In the genomic region with DNA sequence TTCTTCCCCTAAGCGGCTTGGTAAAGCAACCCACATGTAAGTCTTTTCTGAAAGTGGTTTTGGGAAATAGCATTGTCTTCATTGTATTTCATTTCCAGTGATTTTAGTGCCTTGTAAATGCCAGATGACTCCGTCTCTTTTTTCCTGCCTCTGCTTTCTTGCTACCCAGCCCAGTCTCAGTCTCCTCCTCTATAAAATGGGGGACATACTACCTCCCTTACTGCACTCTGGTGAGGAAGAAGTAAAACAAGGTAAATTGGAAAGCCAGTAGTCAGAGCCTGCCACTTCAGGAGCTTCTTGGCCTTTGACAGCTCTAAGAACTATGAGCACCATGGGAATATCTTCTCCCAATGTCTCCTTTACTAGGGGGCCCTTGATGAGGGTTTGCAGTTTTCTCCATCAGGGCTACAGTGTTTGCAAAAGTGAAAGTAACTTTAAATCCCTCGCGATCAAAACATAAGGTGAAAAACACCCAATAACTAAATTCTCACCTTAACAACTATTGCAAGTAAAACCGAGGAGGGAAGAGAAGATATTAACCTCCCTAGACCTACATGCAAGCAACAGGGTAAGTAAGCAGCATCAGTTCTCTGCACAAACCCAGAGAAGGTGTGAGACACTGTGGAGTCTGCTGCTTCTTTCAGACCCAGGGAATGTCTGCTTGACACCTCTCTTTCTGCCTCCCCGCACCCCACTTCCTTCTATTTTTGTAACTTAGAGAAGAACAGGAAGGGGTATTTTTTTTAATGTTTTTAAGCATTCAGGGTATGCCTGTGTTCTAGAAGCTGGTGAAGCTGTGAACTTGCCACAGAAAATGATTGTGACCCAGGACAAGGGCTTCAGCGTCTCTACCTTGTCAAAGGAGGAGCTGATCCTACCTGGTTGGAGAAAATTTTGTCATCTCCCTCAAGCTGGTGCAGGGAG, we compare ENCODE assay signal across 10 cellular contexts.
DNase-seq lines count a peak whose midpoint lies in the region; ATAC-seq lines count a peak whose summit lies in the region.
"Had no signal": no experiment of that assay in that cellular context is flagged by ENCODE, and none has a peak within 500 bp of the region (broad histone marks: within the 10 kb centered on the region; RNA-seq: fewer than 3 reads in every experiment).

No MANE protein-coding gene starts in this region.

- no peak overlapping the region for H3K4me3 ChIP-seq in BLaER1 treated with 17β-estradiol and CSF1 and Interleukin-3, amounts not matched to agents 10 nM and 100 nM

- ATAC-seq in GM21423 (IDR thresholded peaks at IDR 0.05; ENCODE audit: unreplicated experiment) (peak; percentile 46), GM18517 (IDR thresholded peaks at IDR 0.05; ENCODE audit: unreplicated experiment) (no peak)

- H3K9ac ChIP-seq in BLaER1 treated with 17β-estradiol and CSF1 and Interleukin-3, amounts not matched to agents 10 nM and 100 nM = 0 out of 22 replicates have a peak overlapping the region, but pooled peaks of 1 of the 11 experiments have one; percentile 5

- DNase-seq in RPMI8226 = peak; percentile 15
- peak; percentile 54 for DNase-seq in central memory CD4-positive, alpha-beta T cell
- no peak for DNase-seq in medulla oblongata (ENCODE audit: extremely low spot score)
- DNase-seq in DMS 273 treated with DMSO at 0.1 percent for 48 hours (lab: John Stamatoyannopoulos, UW) = no peak
- no peak for DNase-seq in NCI-H2196 treated with DMSO at 0.1 percent for 48 hours (lab: John Stamatoyannopoulos, UW; ENCODE audit: unreplicated experiment)
- DNase-seq: NCI-H69, trophoblast cell had no signal

- H4K20me1 ChIP-seq in BLaER1 treated with 17β-estradiol and CSF1 and Interleukin-3, amounts not matched to agents 10 nM and 100 nM = no peaks in the 10 kb centered on the region

- H3K27ac ChIP-seq in BLaER1 treated with 17β-estradiol and CSF1 and Interleukin-3, amounts not matched to agents 10 nM and 100 nM = no peak overlapping the region

- H3K27me3 ChIP-seq in BLaER1 treated with 17β-estradiol and CSF1 and Interleukin-3, amounts not matched to agents 10 nM and 100 nM = no peaks in the 10 kb centered on the region

- no peaks in the 10 kb centered on the region for H3K9me3 ChIP-seq in BLaER1 treated with 17β-estradiol and CSF1 and Interleukin-3, amounts not matched to agents 10 nM and 100 nM (replicated peaks in 1 of 11)

- peak overlapping the region; percentile 30 to 60 (median 47); a peak in 21 of 22 replicates for H3K4me2 ChIP-seq in BLaER1 treated with 17β-estradiol and CSF1 and Interleukin-3, amounts not matched to agents 10 nM and 100 nM

- H3K4me1 ChIP-seq in BLaER1 treated with 17β-estradiol and CSF1 and Interleukin-3, amounts not matched to agents 10 nM and 100 nM = peaks cover 6 to 20% (median 13%) of the 10 kb centered on the region in 10 experiments; a peak in 19 of 20 replicates

- H3K36me3 ChIP-seq in BLaER1 treated with 17β-estradiol and CSF1 and Interleukin-3, amounts not matched to agents 10 nM and 100 nM = no peaks in the 10 kb centered on the region

Comparison
In these comparisons a context has a peak if more than half of its experiments do, and no peak if none do; other contexts are left out.
1. DNase-seq: peak in RPMI8226 (single experiment) and central memory CD4-positive, alpha-beta T cell (single experiment); none in medulla oblongata (single experiment), DMS 273 treated with DMSO at 0.1 percent for 48 hours (single experiment) and NCI-H2196 treated with DMSO at 0.1 percent for 48 hours (single experiment).